In the genomic region with DNA sequence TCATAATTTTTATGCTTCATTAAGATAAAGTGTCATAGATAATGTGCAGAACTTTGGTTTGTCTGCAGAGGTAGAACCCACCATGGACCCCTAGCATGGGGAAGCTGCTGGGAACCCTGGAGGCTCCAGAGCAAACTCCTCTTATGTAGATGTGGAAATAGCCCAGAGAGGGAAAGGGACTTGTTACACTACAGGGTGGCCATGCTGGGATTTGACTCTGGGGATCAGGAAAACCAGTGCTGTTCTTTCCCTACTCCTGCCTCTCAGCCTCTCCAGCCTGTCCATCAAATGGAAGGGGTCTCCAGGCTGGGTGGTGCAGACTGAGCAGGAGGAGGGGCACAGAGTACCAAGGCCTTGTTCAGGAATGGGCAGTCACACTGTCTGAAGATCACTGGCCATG, we compare ENCODE assay signal across 18 cellular contexts. TPM values are rescaled to one million over a fixed set of nuclear protein-coding genes. Genes with fewer than 3 reads are reported as not detected.
DNase-seq lines count a peak whose midpoint lies in the region; ATAC-seq and TF ChIP-seq lines count a peak whose summit lies in the region.
"Had no signal": no experiment of that assay in that cellular context is flagged by ENCODE, and none has a peak within 500 bp of the region (broad histone marks: within the 10 kb centered on the region; RNA-seq: fewer than 3 reads in every experiment).

No MANE protein-coding gene starts in this region.

- H3K27ac Mint-ChIP-seq in osteocyte (ENCODE audit: unreplicated experiment) (no peak overlapping the region), Caco-2 (ENCODE audit: unreplicated experiment) (no peak overlapping the region)
- no peak overlapping the region for H3K27ac Mint-ChIP-seq in effector memory CD8-positive, alpha-beta T cell
- H3K27ac Mint-ChIP-seq: CD4-positive, CD25-positive, alpha-beta regulatory T cell had no signal

- H3K27me3 Mint-ChIP-seq in osteocyte (ENCODE audit: unreplicated experiment) (peaks cover 27% of the 10 kb centered on the region), Caco-2 (ENCODE audit: insufficient read depth, unreplicated experiment) (peaks cover 3% of the 10 kb centered on the region)
- peaks cover 0 to 34% of the 10 kb centered on the region in 2 donors for H3K27me3 Mint-ChIP-seq in effector memory CD8-positive, alpha-beta T cell

- BruUV-seq in Caco-2 (replicated peaks; lab: Mats Ljungman, UMichigan) = no TSS peak

- CTCF ChIA-PET in Caco-2 (lab: Charles Lee) = no interaction called here

- DNase-seq in Right ventricle myocardium superior (no peak), Right ventricle myocardium inferior (ENCODE audit: missing footprints) (no peak), fibroblast of the aortic adventitia (ENCODE audit: low read depth) (peak; percentile 15), osteocyte (ENCODE audit: extremely low spot score, unreplicated experiment) (peak; percentile 53), Caco-2 (no peak)
- no peak for DNase-seq in effector memory CD8-positive, alpha-beta T cell
- DNase-seq: 8988T; AML-193; Calu3; CD4-positive, CD25-positive, alpha-beta regulatory T cell; DMS 273 treated with DMSO at 0.1 percent for 48 hours; DMS79; H7 had no signal

- H3K27me3 ChIP-seq in Caco-2 (replicated peaks; ENCODE audit: control insufficient read depth, insufficient read depth, low read length) = no peaks in the 10 kb centered on the region
- H3K27me3 ChIP-seq: BLaER1 had no signal

- H3K4me1 Mint-ChIP-seq in osteocyte (ENCODE audit: unreplicated experiment) (no peaks in the 10 kb centered on the region), Caco-2 (ENCODE audit: low read depth, unreplicated experiment) (no peaks in the 10 kb centered on the region)
- peaks cover 0 to 3% of the 10 kb centered on the region in 2 donors for H3K4me1 Mint-ChIP-seq in effector memory CD8-positive, alpha-beta T cell (ENCODE audit: low read depth in 2 of 2)
- H3K4me1 Mint-ChIP-seq: CD4-positive, CD25-positive, alpha-beta regulatory T cell had no signal

- H3K4me1 ChIP-seq in Caco-2 = no peaks in the 10 kb centered on the region

- H3K36me3 Mint-ChIP-seq in osteocyte (ENCODE audit: unreplicated experiment) = no peaks in the 10 kb centered on the region
- no peaks in the 10 kb centered on the region for H3K36me3 Mint-ChIP-seq in Caco-2 (ENCODE audit: insufficient read depth, unreplicated experiment)
- H3K36me3 Mint-ChIP-seq in effector memory CD8-positive, alpha-beta T cell (ENCODE audit: insufficient read depth) = no peaks in the 10 kb centered on the region
- H3K36me3 Mint-ChIP-seq: CD4-positive, CD25-positive, alpha-beta regulatory T cell had no signal

- H3K4me3 ChIP-seq in fibroblast of the aortic adventitia (ENCODE audit: low read depth, low read length) = no peak overlapping the region
- no peak overlapping the region for H3K4me3 ChIP-seq in Caco-2 (ENCODE audit: low read depth, low read length)
- H3K4me3 ChIP-seq: BLaER1, GM12878, GM23248 had no signal

- no peaks in the 10 kb centered on the region for H3K9me3 Mint-ChIP-seq in osteocyte (ENCODE audit: unreplicated experiment)
- H3K9me3 Mint-ChIP-seq in Caco-2 (ENCODE audit: unreplicated experiment) = peaks cover 6% of the 10 kb centered on the region
- peaks cover 0 to 4% of the 10 kb centered on the region in 2 donors for H3K9me3 Mint-ChIP-seq in effector memory CD8-positive, alpha-beta T cell

- ATAC-seq in Right ventricle myocardium superior (ENCODE audit: poor library complexity) (peak; percentile 32), Right ventricle myocardium inferior (no peak), HG03342 (IDR thresholded peaks at IDR 0.05; ENCODE audit: unreplicated experiment) (no peak)
- no peak for ATAC-seq in effector memory CD8-positive, alpha-beta T cell (replicated peaks)
- ATAC-seq: GM12878, HepG2 had no signal

- no peaks in the 10 kb centered on the region for H3K9me3 ChIP-seq in Caco-2

- intact Hi-C loops in Right ventricle myocardium superior (cut with DNase I) (no loop called here), Right ventricle myocardium inferior (cut with DNase I) (no loop called here), Caco-2 (cut with micrococcal nuclease; ENCODE audit: unreplicated experiment) (no loop called here)

- no peak for TF ChIP-seq CTCF in fibroblast of the aortic adventitia (IDR thresholded peaks at IDR 0.05; ENCODE audit: insufficient read depth, low read length)
- TF ChIP-seq CTCF in osteocyte (IDR thresholded peaks at IDR 0.05) = no peak
- TF ChIP-seq CTCF in Caco-2 (IDR thresholded peaks at IDR 0.05; ENCODE audit: insufficient read depth in 1 of 2, low read depth in 1 of 2, low read length in 1 of 2, severe bottlenecking in 1 of 2, unreplicated experiment in 1 of 2) = no peak

- H3K36me3 ChIP-seq in Caco-2 (ENCODE audit: control insufficient read depth, insufficient read depth, low read length) = no peaks in the 10 kb centered on the region
- H3K36me3 ChIP-seq: BLaER1 had no signal

- POLR2A ChIA-PET in Caco-2 (lab: Charles Lee) = no interaction called here

- no peak overlapping the region for H3K4me3 Mint-ChIP-seq in osteocyte (ENCODE audit: unreplicated experiment)
- no peak overlapping the region for H3K4me3 Mint-ChIP-seq in Caco-2 (ENCODE audit: unreplicated experiment)
- H3K4me3 Mint-ChIP-seq in effector memory CD8-positive, alpha-beta T cell = no peak overlapping the region
- H3K4me3 Mint-ChIP-seq: CD4-positive, CD25-positive, alpha-beta regulatory T cell had no signal

RNA-seq across cellular contexts. Expression of a gene that starts 54.2 kb away (rescaled TPM):
- total RNA-seq in Right ventricle myocardium superior (3.9 TPM), Right ventricle myocardium inferior (2.7 TPM), fibroblast of the aortic adventitia (ENCODE audit: low replicate concordance) (4.3 and 17.6 TPM in 2 replicates), osteocyte (2.2 and 3.5 TPM in 2 replicates), Caco-2 (2022) (30.0 and 35.1 TPM in 2 replicates)

Comparison
In these comparisons a context has a peak if more than half of its experiments do, and no peak if none do; other contexts are left out.
1. DNase-seq: peak in fibroblast of the aortic adventitia (single experiment) and osteocyte (single experiment); none in Right ventricle myocardium superior (single experiment), Right ventricle myocardium inferior (single experiment), Caco-2 (0 of 2) and effector memory CD8-positive, alpha-beta T cell (0 of 3).